In the genomic region with DNA sequence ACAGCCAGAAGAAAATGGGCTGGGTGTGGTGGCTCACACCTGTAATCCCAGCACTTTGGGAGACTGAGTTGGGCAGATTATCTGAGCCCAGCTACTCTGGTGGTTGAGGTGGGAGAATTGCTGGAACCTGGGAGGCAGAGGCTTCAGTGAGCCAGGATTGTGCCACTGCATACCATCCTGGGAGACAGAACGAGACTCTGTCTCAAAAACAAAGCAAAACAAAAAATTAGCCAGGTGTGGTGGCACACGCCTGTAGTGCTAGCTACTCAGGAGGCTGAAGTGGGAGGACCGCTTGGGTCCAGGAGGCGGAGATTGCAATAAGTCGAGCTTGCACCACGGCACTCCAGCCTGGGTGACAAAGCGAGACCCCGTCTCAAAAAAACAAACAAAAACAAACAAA, we compare ENCODE assay signal across 22 cellular contexts.
"Had no signal": no experiment of that assay in that cellular context is flagged by ENCODE, and none has a peak within 500 bp of the region (broad histone marks: within the 10 kb centered on the region; RNA-seq: fewer than 3 reads in every experiment).

No MANE protein-coding gene starts in this region.

- H3K36me3 ChIP-seq: lower lobe of right lung, ovary, right atrium auricular region, upper lobe of left lung had no signal

- H3K27ac Mint-ChIP-seq: activated CD4-positive, alpha-beta T cell treated with anti-CD3 and anti-CD28 coated beads for 36 hours; activated naive CD8-positive, alpha-beta T cell; activated T-helper 2 cell treated with anti-CD3 and anti-CD28 coated beads, Interferon-gamma antibody, Interleukin-2, Interleukin-4, amounts not matched to agents 10 μg/mL and 5 μg/mL and 100 μg/mL, durations not matched to agents 14 hours and 24 hours and 36 hours; naive thymus-derived CD8-positive, alpha-beta T cell; stimulated activated naive CD8-positive, alpha-beta T cell treated with anti-CD3 and anti-CD28 coated beads, Interleukin-15, Interleukin-2, amounts not matched to agents 100 ng/mL and 50 ng/mL, for 24 hours had no signal

- H3K27me3 ChIP-seq: ovary, right atrium auricular region, upper lobe of left lung had no signal

- H3K9me3 ChIP-seq: lower lobe of right lung, ovary, psoas muscle, right atrium auricular region, upper lobe of left lung had no signal

- H3K4me3 Mint-ChIP-seq: activated CD4-positive, alpha-beta T cell treated with anti-CD3 and anti-CD28 coated beads for 36 hours; activated naive CD8-positive, alpha-beta T cell; activated T-cell treated with anti-CD3 and anti-CD28 coated beads, Interleukin-2, amount 50 U/mL, for 4 hours; naive thymus-derived CD8-positive, alpha-beta T cell; stimulated activated naive CD8-positive, alpha-beta T cell treated with anti-CD3 and anti-CD28 coated beads, Interleukin-15, Interleukin-2, amounts not matched to agents 100 ng/mL and 50 ng/mL, for 24 hours; WTC11 had no signal

- ATAC-seq: activated CD4-positive, alpha-beta T cell treated with anti-CD3 and anti-CD28 coated beads for 36 hours; activated T-cell treated with anti-CD3 and anti-CD28 coated beads, Interleukin-2, amount 50 U/mL, for 4 hours; left lobe of liver; lower lobe of right lung; naive thymus-derived CD8-positive, alpha-beta T cell; psoas muscle; WTC11 had no signal

- H3K27ac ChIP-seq: epithelial cell of prostate, lower lobe of right lung, ovary, psoas muscle, upper lobe of left lung had no signal

- DNase-seq: activated CD4-positive, alpha-beta T cell treated with anti-CD3 and anti-CD28 coated beads for 36 hours; activated CD4-positive, alpha-beta T cell treated with anti-CD3 and anti-CD28 coated beads, Interleukin-2, amount 50 U/mL, for 48 hours; activated CD8-positive, alpha-beta memory T cell treated with anti-CD3 and anti-CD28 coated beads, Interleukin-2, amount 50 U/mL, for 48 hours; activated naive CD4-positive, alpha-beta T cell; activated T-cell treated with anti-CD3 and anti-CD28 coated beads, Interleukin-2, amount 50 U/mL, for 4 hours; amniotic stem cell; cerebellar nuclear complex; lower lobe of right lung; naive thymus-derived CD8-positive, alpha-beta T cell; psoas muscle; stimulated activated CD4-positive, alpha-beta T cell treated with anti-CD3 and anti-CD28 coated beads, Interleukin-4, amount 100 ng/mL, for 24 hours; T-helper 1 cell; T-helper 9 cell; upper lobe of left lung had no signal

- H3K36me3 Mint-ChIP-seq: activated naive CD8-positive, alpha-beta T cell; naive thymus-derived CD8-positive, alpha-beta T cell; WTC11 had no signal

- H3K27me3 Mint-ChIP-seq: activated CD4-positive, alpha-beta T cell treated with anti-CD3 and anti-CD28 coated beads for 36 hours; activated naive CD8-positive, alpha-beta T cell had no signal

- H3K9me3 Mint-ChIP-seq: activated T-cell treated with anti-CD3 and anti-CD28 coated beads, Interleukin-2, amount 50 U/mL, for 4 hours; activated T-helper 2 cell treated with anti-CD3 and anti-CD28 coated beads, Interferon-gamma antibody, Interleukin-2, Interleukin-4, amounts not matched to agents 10 μg/mL and 5 μg/mL and 100 μg/mL, durations not matched to agents 14 hours and 24 hours and 36 hours; naive thymus-derived CD8-positive, alpha-beta T cell; stimulated activated naive CD8-positive, alpha-beta T cell treated with anti-CD3 and anti-CD28 coated beads, Interleukin-15, Interleukin-2, amounts not matched to agents 100 ng/mL and 50 ng/mL, for 24 hours; WTC11 had no signal

- H3K4me3 ChIP-seq: lower lobe of right lung, ovary, psoas muscle, right atrium auricular region, upper lobe of left lung had no signal
